In genomic region chr7:42931834-42932651, GRCh38 we compare ENCODE assay signal across 1 cellular context.
TF ChIP-seq lines count a peak whose summit lies in the region.

TSS of gene MRPL32 (plus strand) at chr7:42932376. CDS start at chr7:42932387, 11 bp downstream.
TSS of gene PSMA2 (minus strand) at chr7:42932174. CDS start at chr7:42932158, 16 bp downstream.

TF ChIP-seq in WTC11, 78 proteins besides CTCF, POLR2A, EP300 and RAD21 (continued from another document):
- TF ChIP-seq ESRRA (CRISPR knock-in tag; IDR thresholded peaks at IDR 0.05; ENCODE audit: borderline replicate concordance) (0 out of 2 replicates have a peak, but pooled peaks have one; percentile 0), USF2 (CRISPR knock-in tag; IDR thresholded peaks at IDR 0.05) (peak; percentile 30; the same call in 1 of the 2 replicates), CREM (CRISPR knock-in tag; IDR thresholded peaks at IDR 0.05) (peak; percentile 59), TEAD4 (CRISPR knock-in tag; IDR thresholded peaks at IDR 0.05) (0 out of 2 replicates have a peak, but pooled peaks have one; percentile 19), JAZF1 (CRISPR knock-in tag; IDR thresholded peaks at IDR 0.05) (no peak), HMGXB4 (CRISPR knock-in tag; IDR thresholded peaks at IDR 0.05) (peak; percentile 55; the same call in 1 of the 2 replicates), ZNF532 (CRISPR knock-in tag; IDR thresholded peaks at IDR 0.05; ENCODE audit: borderline replicate concordance) (no peak), NR2C2 (CRISPR knock-in tag; IDR thresholded peaks at IDR 0.05) (no peak), CREB1 (CRISPR knock-in tag; IDR thresholded peaks at IDR 0.05) (no peak), JUN (CRISPR knock-in tag; IDR thresholded peaks at IDR 0.05) (no peak; the same call in 1 of the 2 replicates), E2F4 (CRISPR knock-in tag; IDR thresholded peaks at IDR 0.05; ENCODE audit: borderline replicate concordance, low read depth) (no peak), SOX15 (CRISPR knock-in tag; IDR thresholded peaks at IDR 0.05) (no peak), E2F5 (CRISPR knock-in tag; IDR thresholded peaks at IDR 0.05) (no peak), ETV6 (CRISPR knock-in tag; IDR thresholded peaks at IDR 0.05) (peak; percentile 24; the same call in 1 of the 2 replicates), RELA (CRISPR knock-in tag; IDR thresholded peaks at IDR 0.05; ENCODE audit: borderline replicate concordance) (no peak), ERG (CRISPR knock-in tag; IDR thresholded peaks at IDR 0.05) (no peak), KAT7 (CRISPR knock-in tag; IDR thresholded peaks at IDR 0.05; ENCODE audit: borderline replicate concordance) (no peak), ELF4 (CRISPR knock-in tag; IDR thresholded peaks at IDR 0.05; ENCODE audit: low read depth) (no peak), ZNF423 (CRISPR knock-in tag; IDR thresholded peaks at IDR 0.05) (no peak), ZMAT4 (CRISPR knock-in tag; IDR thresholded peaks at IDR 0.05) (no peak), MAX (CRISPR knock-in tag; IDR thresholded peaks at IDR 0.05) (peak; percentile 73; the same call in 1 of the 2 replicates), ZSCAN18 (CRISPR knock-in tag; IDR thresholded peaks at IDR 0.05) (no peak), ZNF317 (CRISPR knock-in tag; IDR thresholded peaks at IDR 0.05; ENCODE audit: borderline replicate concordance, low read depth) (no peak), E2F1 (CRISPR knock-in tag; IDR thresholded peaks at IDR 0.05) (no peak), OVOL2 (CRISPR knock-in tag; IDR thresholded peaks at IDR 0.05; ENCODE audit: borderline replicate concordance) (no peak)
